ENCODE assay signal across 11 cellular contexts in the genomic region with DNA sequence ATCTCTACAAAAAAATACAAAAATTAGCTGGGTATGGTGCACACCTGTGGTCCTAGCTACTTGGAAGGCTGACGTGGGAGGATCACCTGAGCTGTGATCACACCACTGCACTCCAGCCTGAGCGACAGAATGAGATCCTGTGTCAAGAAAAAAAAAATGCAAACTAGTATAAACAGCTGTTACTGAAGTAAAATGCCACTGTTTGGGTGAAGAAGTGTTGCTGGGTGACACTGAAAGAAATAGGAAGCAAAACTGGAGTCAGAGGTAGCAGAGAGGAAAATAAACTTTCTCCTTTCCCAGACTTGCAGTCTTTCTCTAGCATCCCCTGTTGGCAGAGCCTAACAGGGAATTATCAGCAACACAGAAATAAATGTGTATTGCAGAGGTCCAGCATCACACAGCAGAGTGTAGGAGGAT.
A peak's percentile ranks its signal among the peaks of the same experiment; 100 is the strongest.
DNase-seq lines count a peak whose midpoint lies in the region; ATAC-seq and TF ChIP-seq lines count a peak whose summit lies in the region.
"Had no signal": no experiment of that assay in that cellular context is flagged by ENCODE, and none has a peak within 500 bp of the region (broad histone marks: within the 10 kb centered on the region; RNA-seq: fewer than 3 reads in every experiment).

No MANE protein-coding gene starts in this region.

- H3K4me1 Mint-ChIP-seq in natural killer cell: peaks cover 58 to 60% of the 10 kb centered on the region in 2 donors

- no peaks in the 10 kb centered on the region for H3K9me3 Mint-ChIP-seq in natural killer cell

- 64 to 82% (median 72%) methylated on average over 2 of the region's 2 CpGs for WGBS in psoas muscle, 3 donors

- peak overlapping the region; percentile 88 to 95 for H3K27ac Mint-ChIP-seq in natural killer cell

- intact Hi-C loops in natural killer cell (cut with micrococcal nuclease) (loop anchor here (10.0 kb wide), 1 partner anchor 189 kb away; no protein-coding TSS in a partner anchor), psoas muscle (cut with DNase I) (no loop called here)

- H3K4me3 Mint-ChIP-seq in natural killer cell: peak overlapping the region; percentile 75

- H3K27me3 Mint-ChIP-seq in natural killer cell (ENCODE audit: low read depth in 2 of 2): no peaks in the 10 kb centered on the region

- no peaks in the 10 kb centered on the region for H3K27me3 ChIP-seq in psoas muscle (ENCODE audit: insufficient read depth in 3 of 3, low read length in 2 of 3)
- H3K27me3 ChIP-seq: breast epithelium had no signal

- H3K4me3 ChIP-seq in psoas muscle: no peak overlapping the region
- H3K4me3 ChIP-seq: breast epithelium had no signal

- no peaks in the 10 kb centered on the region for H3K4me1 ChIP-seq in psoas muscle
- H3K4me1 ChIP-seq: breast epithelium had no signal

- ATAC-seq in HG03280 (IDR thresholded peaks at IDR 0.05; ENCODE audit: unreplicated experiment): peak; percentile 28
- ATAC-seq in natural killer cell: peak in 2 of 3 donors; percentile 5 to 46
- no peak for ATAC-seq in HG02840 (IDR thresholded peaks at IDR 0.05; ENCODE audit: low FRiP score, unreplicated experiment)
- ATAC-seq in psoas muscle: no peak

- H3K9me3 ChIP-seq in psoas muscle: no peaks in the 10 kb centered on the region
- H3K9me3 ChIP-seq: breast epithelium had no signal

- peak; percentile 12 for DNase-seq in NK-92 treated with Interleukin-12 subunit alpha and Interleukin-12 subunit beta, amount 100 ng/mL, for 24 hours (lab: John Stamatoyannopoulos, UW)
- no peak for DNase-seq in NK-92 (lab: John Stamatoyannopoulos, UW; ENCODE audit: unreplicated experiment)
- DNase-seq in natural killer cell: no peak
- DNase-seq in T-helper 9 cell: no peak
- DNase-seq in psoas muscle: no peak
- DNase-seq: GOT3, NCI-H345 had no signal

- H3K36me3 Mint-ChIP-seq in natural killer cell: no peaks in the 10 kb centered on the region

- H3K27ac ChIP-seq in angular gyrus (ENCODE audit: low read depth, low read length) (peak overlapping the region; percentile 25), psoas muscle (no peak overlapping the region)
- H3K27ac ChIP-seq: breast epithelium had no signal

- H3K36me3 ChIP-seq in psoas muscle (ENCODE audit: insufficient read depth in 1 of 2, low read depth in 1 of 2): no peaks in the 10 kb centered on the region
- H3K36me3 ChIP-seq: breast epithelium had no signal

- no peak for TF ChIP-seq CTCF in natural killer cell (IDR thresholded peaks at IDR 0.05)
- no peak for TF ChIP-seq CTCF in psoas muscle (IDR thresholded peaks at IDR 0.05)

Comparison
In these comparisons a context has a peak if more than half of its experiments do, and no peak if none do; other contexts are left out.
1. ATAC-seq: peak in HG03280 (single experiment) and natural killer cell (2 of 3); none in HG02840 (single experiment) and psoas muscle (0 of 4).